2 cellular contexts compared by ENCODE assay signal in the genomic region with DNA sequence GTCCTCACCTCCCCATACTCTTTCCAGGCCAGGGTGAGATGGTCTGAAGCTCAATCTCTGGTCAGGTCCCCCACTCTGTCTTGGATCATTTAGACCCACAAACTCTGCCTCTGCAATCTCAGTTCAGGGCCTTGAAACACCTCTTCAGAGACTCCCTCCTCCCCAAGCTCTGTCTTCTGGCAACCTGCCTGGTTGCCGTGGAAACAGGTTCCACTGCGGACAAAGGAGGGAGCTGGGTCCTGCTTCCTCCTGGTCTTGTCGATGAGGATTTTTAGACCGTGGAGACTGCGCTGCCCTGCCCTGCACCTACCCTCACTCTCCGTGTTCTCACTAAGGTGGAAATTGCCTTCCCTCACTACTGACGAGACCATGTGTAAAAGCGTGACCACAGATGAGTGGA.
TF ChIP-seq lines count a peak whose summit lies in the region.

A gene with protein sequence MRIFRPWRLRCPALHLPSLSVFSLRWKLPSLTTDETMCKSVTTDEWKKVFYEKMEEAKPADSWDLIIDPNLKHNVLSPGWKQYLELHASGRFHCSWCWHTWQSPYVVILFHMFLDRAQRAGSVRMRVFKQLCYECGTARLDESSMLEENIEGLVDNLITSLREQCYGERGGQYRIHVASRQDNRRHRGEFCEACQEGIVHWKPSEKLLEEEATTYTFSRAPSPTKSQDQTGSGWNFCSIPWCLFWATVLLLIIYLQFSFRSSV (plus strand): TSS at position 232 of the 400 bp plus-strand sequence. CDS start 30 bp downstream, at position 262.

TF ChIP-seq in SK-N-SH, 30 proteins besides CTCF, POLR2A, EP300 and RAD21 (continued from another document):
- TF ChIP-seq, protein P1, sequence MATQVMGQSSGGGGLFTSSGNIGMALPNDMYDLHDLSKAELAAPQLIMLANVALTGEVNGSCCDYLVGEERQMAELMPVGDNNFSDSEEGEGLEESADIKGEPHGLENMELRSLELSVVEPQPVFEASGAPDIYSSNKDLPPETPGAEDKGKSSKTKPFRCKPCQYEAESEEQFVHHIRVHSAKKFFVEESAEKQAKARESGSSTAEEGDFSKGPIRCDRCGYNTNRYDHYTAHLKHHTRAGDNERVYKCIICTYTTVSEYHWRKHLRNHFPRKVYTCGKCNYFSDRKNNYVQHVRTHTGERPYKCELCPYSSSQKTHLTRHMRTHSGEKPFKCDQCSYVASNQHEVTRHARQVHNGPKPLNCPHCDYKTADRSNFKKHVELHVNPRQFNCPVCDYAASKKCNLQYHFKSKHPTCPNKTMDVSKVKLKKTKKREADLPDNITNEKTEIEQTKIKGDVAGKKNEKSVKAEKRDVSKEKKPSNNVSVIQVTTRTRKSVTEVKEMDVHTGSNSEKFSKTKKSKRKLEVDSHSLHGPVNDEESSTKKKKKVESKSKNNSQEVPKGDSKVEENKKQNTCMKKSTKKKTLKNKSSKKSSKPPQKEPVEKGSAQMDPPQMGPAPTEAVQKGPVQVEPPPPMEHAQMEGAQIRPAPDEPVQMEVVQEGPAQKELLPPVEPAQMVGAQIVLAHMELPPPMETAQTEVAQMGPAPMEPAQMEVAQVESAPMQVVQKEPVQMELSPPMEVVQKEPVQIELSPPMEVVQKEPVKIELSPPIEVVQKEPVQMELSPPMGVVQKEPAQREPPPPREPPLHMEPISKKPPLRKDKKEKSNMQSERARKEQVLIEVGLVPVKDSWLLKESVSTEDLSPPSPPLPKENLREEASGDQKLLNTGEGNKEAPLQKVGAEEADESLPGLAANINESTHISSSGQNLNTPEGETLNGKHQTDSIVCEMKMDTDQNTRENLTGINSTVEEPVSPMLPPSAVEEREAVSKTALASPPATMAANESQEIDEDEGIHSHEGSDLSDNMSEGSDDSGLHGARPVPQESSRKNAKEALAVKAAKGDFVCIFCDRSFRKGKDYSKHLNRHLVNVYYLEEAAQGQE (IDR thresholded peaks at IDR 0.05; ENCODE audit: low read depth, low read length): no peak
- no peak for TF ChIP-seq MAX (IDR thresholded peaks at IDR 0.05; ENCODE audit: low read depth)
- no peak for TF ChIP-seq FOSL2 (IDR thresholded peaks at IDR 0.05; ENCODE audit: borderline replicate concordance, low read depth)
- no peak for TF ChIP-seq RXRA (IDR thresholded peaks at IDR 0.05; ENCODE audit: borderline replicate concordance, low read depth)
- no peak for TF ChIP-seq TEAD4 (IDR thresholded peaks at IDR 0.05; ENCODE audit: borderline replicate concordance, insufficient read depth)
- TF ChIP-seq, protein P2, sequence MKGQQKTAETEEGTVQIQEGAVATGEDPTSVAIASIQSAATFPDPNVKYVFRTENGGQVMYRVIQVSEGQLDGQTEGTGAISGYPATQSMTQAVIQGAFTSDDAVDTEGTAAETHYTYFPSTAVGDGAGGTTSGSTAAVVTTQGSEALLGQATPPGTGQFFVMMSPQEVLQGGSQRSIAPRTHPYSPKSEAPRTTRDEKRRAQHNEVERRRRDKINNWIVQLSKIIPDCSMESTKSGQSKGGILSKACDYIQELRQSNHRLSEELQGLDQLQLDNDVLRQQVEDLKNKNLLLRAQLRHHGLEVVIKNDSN (IDR thresholded peaks at IDR 0.05; ENCODE audit: borderline replicate concordance, low read depth): no peak
- TF ChIP-seq FOXM1 (IDR thresholded peaks at IDR 0.05; ENCODE audit: low read depth): no peak
- TF ChIP-seq, protein P3, sequence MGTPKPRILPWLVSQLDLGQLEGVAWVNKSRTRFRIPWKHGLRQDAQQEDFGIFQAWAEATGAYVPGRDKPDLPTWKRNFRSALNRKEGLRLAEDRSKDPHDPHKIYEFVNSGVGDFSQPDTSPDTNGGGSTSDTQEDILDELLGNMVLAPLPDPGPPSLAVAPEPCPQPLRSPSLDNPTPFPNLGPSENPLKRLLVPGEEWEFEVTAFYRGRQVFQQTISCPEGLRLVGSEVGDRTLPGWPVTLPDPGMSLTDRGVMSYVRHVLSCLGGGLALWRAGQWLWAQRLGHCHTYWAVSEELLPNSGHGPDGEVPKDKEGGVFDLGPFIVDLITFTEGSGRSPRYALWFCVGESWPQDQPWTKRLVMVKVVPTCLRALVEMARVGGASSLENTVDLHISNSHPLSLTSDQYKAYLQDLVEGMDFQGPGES (IDR thresholded peaks at IDR 0.05; ENCODE audit: low read depth, low read length): no peak
- no peak for TF ChIP-seq NRF1 (IDR thresholded peaks at IDR 0.05; ENCODE audit: low read depth, low read length)
- TF ChIP-seq, protein P4, sequence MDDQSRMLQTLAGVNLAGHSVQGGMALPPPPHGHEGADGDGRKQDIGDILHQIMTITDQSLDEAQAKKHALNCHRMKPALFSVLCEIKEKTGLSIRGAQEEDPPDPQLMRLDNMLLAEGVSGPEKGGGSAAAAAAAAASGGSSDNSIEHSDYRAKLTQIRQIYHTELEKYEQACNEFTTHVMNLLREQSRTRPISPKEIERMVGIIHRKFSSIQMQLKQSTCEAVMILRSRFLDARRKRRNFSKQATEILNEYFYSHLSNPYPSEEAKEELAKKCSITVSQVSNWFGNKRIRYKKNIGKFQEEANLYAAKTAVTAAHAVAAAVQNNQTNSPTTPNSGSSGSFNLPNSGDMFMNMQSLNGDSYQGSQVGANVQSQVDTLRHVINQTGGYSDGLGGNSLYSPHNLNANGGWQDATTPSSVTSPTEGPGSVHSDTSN (IDR thresholded peaks at IDR 0.05): no peak
- no peak for TF ChIP-seq RFX5 (IDR thresholded peaks at IDR 0.05; ENCODE audit: low read length)
- TF ChIP-seq EZH2phosphoT487 (IDR thresholded peaks at IDR 0.05; ENCODE audit: borderline replicate concordance, low read depth): no peak
- no peak for TF ChIP-seq ZBTB33 (IDR thresholded peaks at IDR 0.05; ENCODE audit: borderline replicate concordance, low read depth)

TF ChIP-seq in SK-N-SH treated with all-trans-retinoic acid at 6 μM for 48 hours, 23 proteins besides CTCF, POLR2A, EP300 and RAD21 (continued from another document):
- TF ChIP-seq ARNTL (CRISPR knock-in tag; IDR thresholded peaks at IDR 0.05; ENCODE audit: borderline replicate concordance, low read depth) (no peak), POU6F1 (CRISPR knock-in tag; IDR thresholded peaks at IDR 0.05; ENCODE audit: borderline replicate concordance, low read depth) (no peak), CSDC2 (CRISPR knock-in tag; IDR thresholded peaks at IDR 0.05) (no peak), PATZ1 (CRISPR knock-in tag; IDR thresholded peaks at IDR 0.05; ENCODE audit: borderline replicate concordance) (no peak), RARB (CRISPR knock-in tag; IDR thresholded peaks at IDR 0.05) (no peak), OSR1 (CRISPR knock-in tag; IDR thresholded peaks at IDR 0.05) (no peak), ZNF8 (CRISPR knock-in tag; IDR thresholded peaks at IDR 0.05) (no peak), ZFP30 (CRISPR knock-in tag; IDR thresholded peaks at IDR 0.05) (no peak), TOX (CRISPR knock-in tag; IDR thresholded peaks at IDR 0.05; ENCODE audit: borderline replicate concordance) (no peak)
